Comparison of ENCODE assay signal across 30 cellular contexts in the genomic region with DNA sequence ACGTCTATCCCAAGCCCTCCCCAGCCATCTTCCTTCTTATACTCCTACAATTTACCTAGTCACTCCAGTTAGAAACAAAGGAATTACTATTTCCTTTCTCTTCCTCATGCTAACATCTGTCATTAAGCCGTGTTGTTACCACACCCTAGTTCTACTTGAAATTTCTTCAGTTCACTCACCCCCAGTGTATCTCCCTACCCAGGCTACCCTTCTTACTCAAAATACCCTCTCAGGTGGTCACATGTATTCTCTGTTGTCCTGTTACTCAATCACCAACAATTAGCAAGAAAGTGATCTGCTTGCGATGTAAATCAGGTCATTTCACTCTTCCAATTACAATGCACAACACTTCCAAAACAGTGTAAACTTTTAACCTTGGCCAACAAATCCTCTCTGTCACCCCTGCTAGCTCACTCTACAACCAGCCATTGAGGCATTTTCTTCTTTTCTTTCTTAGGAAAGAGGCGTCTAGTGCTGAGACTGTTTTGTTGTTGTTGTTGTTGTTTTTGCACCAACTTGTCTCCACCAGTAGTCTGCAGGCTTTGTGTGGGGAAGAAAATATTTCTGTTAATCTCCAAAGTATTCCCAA. TPM values are rescaled to one million over a fixed set of nuclear protein-coding genes. Genes with fewer than 3 reads are reported as not detected.
"Had no signal": no experiment of that assay in that cellular context is flagged by ENCODE, and none has a peak within 500 bp of the region (broad histone marks: within the 10 kb centered on the region; RNA-seq: fewer than 3 reads in every experiment).

No MANE protein-coding gene starts in this region.

- H3K27me3 Mint-ChIP-seq: activated CD4-positive, alpha-beta memory T cell treated with anti-CD3 and anti-CD28 coated beads for 36 hours; activated CD4-positive, alpha-beta T cell treated with anti-CD3 and anti-CD28 coated beads, Interleukin-2, amount 10 ng/mL, durations not matched to agents 7 days and 5 days; activated naive CD8-positive, alpha-beta T cell; activated T-helper 17 cell treated with anti-CD3 and anti-CD28 coated beads, Interleukin-2, amount 50 U/mL, for 72 hours; brain; T-cell had no signal

- ATAC-seq: activated T-helper 17 cell treated with anti-CD3 and anti-CD28 coated beads, Interleukin-2, amount 50 U/mL, for 72 hours; Panc1; Right ventricle myocardium inferior; T-cell had no signal

- H3K4me3 Mint-ChIP-seq: activated CD4-positive, alpha-beta memory T cell treated with anti-CD3 and anti-CD28 coated beads for 36 hours; activated CD4-positive, alpha-beta T cell treated with anti-CD3 and anti-CD28 coated beads, Interleukin-2, amount 10 ng/mL, durations not matched to agents 7 days and 5 days; activated naive CD4-positive, alpha-beta T cell treated with anti-CD3 and anti-CD28 coated beads for 36 hours; activated naive CD8-positive, alpha-beta T cell; activated T-helper 17 cell treated with anti-CD3 and anti-CD28 coated beads, Interleukin-2, amount 50 U/mL, for 72 hours; brain; T-cell had no signal

- H3K4me1 Mint-ChIP-seq: activated CD4-positive, alpha-beta T cell treated with anti-CD3 and anti-CD28 coated beads, Interleukin-2, amount 10 ng/mL, durations not matched to agents 7 days and 5 days; activated T-helper 17 cell treated with anti-CD3 and anti-CD28 coated beads, Interleukin-2, amount 50 U/mL, for 72 hours; T-cell had no signal

- H3K9me3 Mint-ChIP-seq: activated CD4-positive, alpha-beta T cell treated with anti-CD3 and anti-CD28 coated beads, Interleukin-2, amount 10 ng/mL, durations not matched to agents 7 days and 5 days; brain had no signal

- H3K27ac Mint-ChIP-seq: activated CD4-positive, alpha-beta memory T cell treated with anti-CD3 and anti-CD28 coated beads for 36 hours; activated CD4-positive, alpha-beta T cell treated with anti-CD3 and anti-CD28 coated beads, Interleukin-2, amount 10 ng/mL, durations not matched to agents 7 days and 5 days; activated naive CD4-positive, alpha-beta T cell treated with anti-CD3 and anti-CD28 coated beads for 36 hours; activated naive CD8-positive, alpha-beta T cell; activated T-helper 17 cell treated with anti-CD3 and anti-CD28 coated beads, Interleukin-2, amount 50 U/mL, for 72 hours; brain; T-cell had no signal

- DNase-seq: activated CD4-positive, alpha-beta memory T cell treated with anti-CD3 and anti-CD28 coated beads for 36 hours; activated CD4-positive, alpha-beta T cell treated with anti-CD3 and anti-CD28 coated beads, Interleukin-2, amount 10 ng/mL, durations not matched to agents 7 days and 5 days; activated CD4-positive, CD25-positive, alpha-beta regulatory T cell; activated gamma-delta T cell; activated naive CD4-positive, alpha-beta T cell treated with anti-CD3 and anti-CD28 coated beads for 36 hours; activated T-cell treated with anti-CD3 and anti-CD28 coated beads for 4 hours; activated T-cell treated with anti-CD3 and anti-CD28 coated beads, Interleukin-2, amount 50 U/mL, for 48 hours; amygdala; KG1; NCI-H1048; NCI-H1417; NCI-H1694; NCI-H2029; NCI-H2107; NCI-H2171 treated with DMSO at 0.1 percent for 48 hours; NCI-H226; NCI-H526; NCI-H774; RPMI8226; T-cell; T-helper 2 cell; T1000 had no signal

- H3K36me3 Mint-ChIP-seq: activated CD4-positive, alpha-beta memory T cell treated with anti-CD3 and anti-CD28 coated beads for 36 hours; activated naive CD8-positive, alpha-beta T cell; brain; T-cell had no signal

RNA-seq across cellular contexts. Expression of a gene that starts 50.7 kb away (rescaled TPM):
- total RNA-seq: activated CD4-positive, alpha-beta memory T cell treated with anti-CD3 and anti-CD28 coated beads for 36 hours; activated CD4-positive, alpha-beta T cell treated with anti-CD3 and anti-CD28 coated beads, Interleukin-2, amount 10 ng/mL, durations not matched to agents 7 days and 5 days; activated CD8-positive, alpha-beta memory T cell treated with anti-CD3 and anti-CD28 coated beads for 36 hours; activated naive CD4-positive, alpha-beta T cell treated with anti-CD3 and anti-CD28 coated beads for 36 hours; activated T-helper 17 cell treated with anti-CD3 and anti-CD28 coated beads, Interleukin-2, amount 50 U/mL, for 72 hours; LHCN-M2; OCI-LY7 had no signal
